In genomic region chr9:130445268-130445983, GRCh38 we compare ENCODE assay signal across 8 cellular contexts. TPM values are rescaled to one million over a fixed set of nuclear protein-coding genes. Genes with fewer than 3 reads are reported as not detected.
DNase-seq lines count a peak whose midpoint lies in the region; ATAC-seq and TF ChIP-seq lines count a peak whose summit lies in the region.

No MANE protein-coding gene starts in this region.

- H3K36me3 Mint-ChIP-seq in stimulated activated naive CD8-positive, alpha-beta T cell treated with anti-CD3 and anti-CD28 coated beads, Interleukin-15, Interleukin-2, amounts not matched to agents 100 ng/mL and 50 ng/mL, for 24 hours (ENCODE audit: low read depth) = no peaks in the 10 kb centered on the region
- no peaks in the 10 kb centered on the region for H3K36me3 Mint-ChIP-seq in brain

- peak overlapping the region; percentile 44 to 69 (median 69) for H3K4me3 ChIP-seq in thyroid gland (replicated peaks in 1 of 3)

- WGBS in thyroid gland, 2 donors = 6 to 10% methylated on average over 19 to 20 of the region's 30 CpGs

- peaks cover 16% of the 10 kb centered on the region for H3K4me1 Mint-ChIP-seq in stimulated activated naive CD8-positive, alpha-beta T cell treated with anti-CD3 and anti-CD28 coated beads, Interleukin-15, Interleukin-2, amounts not matched to agents 100 ng/mL and 50 ng/mL, for 24 hours (ENCODE audit: low read depth)
- peaks cover 50% of the 10 kb centered on the region for H3K4me1 Mint-ChIP-seq in brain

- DNase-seq in stimulated activated naive CD8-positive, alpha-beta T cell treated with anti-CD3 and anti-CD28 coated beads, Interleukin-15, Interleukin-2, amounts not matched to agents 100 U/mL and 50 U/mL, for 24 hours = no peak
- DNase-seq in thyroid gland (peak; percentile 70 to 71), HT-29 (ENCODE audit: low spot score) (no peak), SK-N-DZ (ENCODE audit: low spot score) (no peak)

- no peak for ATAC-seq in stimulated activated naive CD8-positive, alpha-beta T cell treated with anti-CD3 and anti-CD28 coated beads, Interleukin-15, Interleukin-2, amounts not matched to agents 100 U/mL and 50 U/mL, for 24 hours
- no peak for ATAC-seq in HG02981 (IDR thresholded peaks at IDR 0.05; ENCODE audit: unreplicated experiment)

- peaks cover 31 to 52% of the 10 kb centered on the region in 2 donors for H3K4me1 ChIP-seq in thyroid gland

- peaks cover 8% of the 10 kb centered on the region for H3K27me3 ChIP-seq in layer of hippocampus (ENCODE audit: control insufficient read depth, insufficient read depth, low read length)
- no peaks in the 10 kb centered on the region for H3K27me3 ChIP-seq in thyroid gland

- H3K27ac ChIP-seq in layer of hippocampus (ENCODE audit: low read depth, low read length) (peak overlapping the region; percentile 43), thyroid gland (peak overlapping the region; percentile 90 to 95 (median 93))

- H3K9me3 ChIP-seq in thyroid gland = no peaks in the 10 kb centered on the region

- no peak for TF ChIP-seq CTCF in brain (conservative IDR thresholded peaks at IDR 0.05)
- TF ChIP-seq CTCF in thyroid gland (IDR thresholded peaks at IDR 0.05) = no peak

- peaks cover 39% of the 10 kb centered on the region for H3K27me3 Mint-ChIP-seq in stimulated activated naive CD8-positive, alpha-beta T cell treated with anti-CD3 and anti-CD28 coated beads, Interleukin-15, Interleukin-2, amounts not matched to agents 100 ng/mL and 50 ng/mL, for 24 hours
- H3K27me3 Mint-ChIP-seq in brain = peaks cover 72% of the 10 kb centered on the region

- H3K9me3 Mint-ChIP-seq in stimulated activated naive CD8-positive, alpha-beta T cell treated with anti-CD3 and anti-CD28 coated beads, Interleukin-15, Interleukin-2, amounts not matched to agents 100 ng/mL and 50 ng/mL, for 24 hours = no peaks in the 10 kb centered on the region
- peaks cover 6 to 16% (median 15%) of the 10 kb centered on the region in 5 experiments for H3K9me3 Mint-ChIP-seq in brain

- peak in 1 of 2 donors; percentile 24 for TF ChIP-seq POLR2A in thyroid gland (IDR thresholded peaks at IDR 0.05)

- no peak overlapping the region for H3K27ac Mint-ChIP-seq in stimulated activated naive CD8-positive, alpha-beta T cell treated with anti-CD3 and anti-CD28 coated beads, Interleukin-15, Interleukin-2, amounts not matched to agents 100 ng/mL and 50 ng/mL, for 24 hours
- H3K27ac Mint-ChIP-seq in brain = peak overlapping the region; percentile 24 to 97 (median 92)

- H3K4me3 Mint-ChIP-seq in stimulated activated naive CD8-positive, alpha-beta T cell treated with anti-CD3 and anti-CD28 coated beads, Interleukin-15, Interleukin-2, amounts not matched to agents 100 ng/mL and 50 ng/mL, for 24 hours = peak overlapping the region; percentile 21
- H3K4me3 Mint-ChIP-seq in brain = peak overlapping the region; percentile 80 to 88 (median 83)

- H3K36me3 ChIP-seq in thyroid gland = no peaks in the 10 kb centered on the region

- intact Hi-C loops in thyroid gland (cut with DNase I) = no loop called here

RNA-seq across cellular contexts. Expression of gene ASS1, which starts 0.7 kb away (rescaled TPM):
- polyA plus RNA-seq in brain (ENCODE audit: insufficient read depth, low read depth, low replicate concordance) = 146 TPM
- 100 to 1,000 TPM; 123 to 235 (median 166) TPM for total RNA-seq in thyroid gland
- total RNA-seq in HT-29 (2014; rRNA removed; shearing (Covaris generic)) = 32.8 and 33.5 TPM in 2 replicates
- polyA plus RNA-seq in SK-N-DZ (2014; cell fraction: cytosol; rRNA removed) = 94.1 and 100 TPM in 2 replicates
- 50.0 and 51.6 TPM in 2 replicates for polyA plus RNA-seq in SK-N-DZ (2014; cell fraction: nucleus; rRNA removed)

Comparison
In these comparisons a context has a peak if more than half of its experiments do, and no peak if none do; other contexts are left out.
1. DNase-seq: peak in thyroid gland (2 of 2); none in stimulated activated naive CD8-positive, alpha-beta T cell treated with anti-CD3 and anti-CD28 coated beads, Interleukin-15, Interleukin-2, amounts not matched to agents 100 U/mL and 50 U/mL, for 24 hours (single experiment), HT-29 (single experiment) and SK-N-DZ (single experiment).